11 cellular contexts compared by ENCODE assay signal in genomic region chr2:143258126-143258892, GRCh38.
DNase-seq lines count a peak whose midpoint lies in the region; ATAC-seq, FAIRE-seq and TF ChIP-seq lines count a peak whose summit lies in the region.
"Had no signal": no experiment of that assay in that cellular context is flagged by ENCODE, and none has a peak within 500 bp of the region (broad histone marks: within the 10 kb centered on the region; RNA-seq: fewer than 3 reads in every experiment).

No MANE protein-coding gene starts in this region.

- TF ChIP-seq CTCF in endothelial cell of umbilical vein (IDR thresholded peaks at IDR 0.05; ENCODE audit: extremely low read depth in 1 of 2, insufficient read depth in 1 of 2, low read depth in 1 of 2, low read length in 2 of 2) = no peak

- H3K9me1 ChIP-seq in endothelial cell of umbilical vein (replicated peaks; ENCODE audit: control insufficient read depth, extremely low read depth, insufficient read depth, low read length) = no peaks in the 10 kb centered on the region

- POLR2A ChIA-PET in endothelial cell of umbilical vein (lab: Charles Lee) = no interaction called here

- H3K36me3 ChIP-seq in endothelial cell of umbilical vein (ENCODE audit: control insufficient read depth in 2 of 2, extremely low read depth in 1 of 2, insufficient read depth in 2 of 2, low read length in 2 of 2) = no peaks in the 10 kb centered on the region

- no peaks in the 10 kb centered on the region for H3K9me3 Mint-ChIP-seq in stimulated activated naive CD8-positive, alpha-beta T cell treated with anti-CD3 and anti-CD28 coated beads, Interleukin-15, Interleukin-2, amounts not matched to agents 100 ng/mL and 50 ng/mL, for 24 hours

- BruUV-seq in endothelial cell of umbilical vein (replicated peaks; lab: Mats Ljungman, UMichigan) = no TSS peak

- dilution Hi-C loops in endothelial cell of umbilical vein (cut with MboI; ENCODE audit: extremely low pct_ligation_motif_present, low sequenced_read_pairs) = no loop called here

- peaks cover 90% of the 10 kb centered on the region for H3K4me1 Mint-ChIP-seq in stimulated activated naive CD8-positive, alpha-beta T cell treated with anti-CD3 and anti-CD28 coated beads, Interleukin-15, Interleukin-2, amounts not matched to agents 100 ng/mL and 50 ng/mL, for 24 hours (ENCODE audit: low read depth)
- peaks cover 40% of the 10 kb centered on the region for H3K4me1 Mint-ChIP-seq in T-helper 17 cell

- H3K4me3 ChIP-seq in endothelial cell of umbilical vein (replicated peaks in 1 of 3; ENCODE audit: insufficient read depth in 1 of 3, low read depth in 1 of 3, low read length in 3 of 3) = no peak overlapping the region

- peak overlapping the region; percentile 92 for H3K27ac Mint-ChIP-seq in stimulated activated naive CD8-positive, alpha-beta T cell treated with anti-CD3 and anti-CD28 coated beads, Interleukin-15, Interleukin-2, amounts not matched to agents 100 ng/mL and 50 ng/mL, for 24 hours
- H3K27ac Mint-ChIP-seq in T-helper 17 cell = peak overlapping the region; percentile 98

- CTCF ChIA-PET in endothelial cell of umbilical vein (lab: Charles Lee) = interaction anchor here (0.8 to 7.6 kb wide), 30 partner anchors 7 to 269 kb away, joined by 3 to 122 read pairs (median 7); no protein-coding TSS in a partner anchor

- peak overlapping the region; percentile 1 for H3K4me2 ChIP-seq in endothelial cell of umbilical vein (ENCODE audit: insufficient read depth, low read length)

- H4K20me1 ChIP-seq in endothelial cell of umbilical vein (replicated peaks; ENCODE audit: control insufficient read depth, extremely low read depth, insufficient read depth, low read length) = no peaks in the 10 kb centered on the region

- DNase-seq in stimulated activated naive CD8-positive, alpha-beta T cell treated with anti-CD3 and anti-CD28 coated beads, Interleukin-15, Interleukin-2, amounts not matched to agents 100 U/mL and 50 U/mL, for 24 hours = no peak
- no peak for DNase-seq in T-helper 17 cell
- no peak for DNase-seq in endothelial cell of umbilical vein (ENCODE audit: low read depth, low spot score)
- DNase-seq: activated gamma-delta T cell, foreskin keratinocyte, NCI-H345 had no signal

- no peak overlapping the region for H3K27ac ChIP-seq in endothelial cell of umbilical vein (ENCODE audit: insufficient read depth, low read depth, low read length)
- H3K27ac ChIP-seq: foreskin keratinocyte had no signal

- H3K36me3 Mint-ChIP-seq in stimulated activated naive CD8-positive, alpha-beta T cell treated with anti-CD3 and anti-CD28 coated beads, Interleukin-15, Interleukin-2, amounts not matched to agents 100 ng/mL and 50 ng/mL, for 24 hours (ENCODE audit: low read depth) = peaks cover 9% of the 10 kb centered on the region
- H3K36me3 Mint-ChIP-seq in T-helper 17 cell (ENCODE audit: low read depth) = no peaks in the 10 kb centered on the region

- FAIRE-seq in endothelial cell of umbilical vein (lab: Jason Lieb, UNC) = peak; percentile 53

- H3K9ac ChIP-seq in endothelial cell of umbilical vein (replicated peaks; ENCODE audit: extremely low read depth, insufficient read depth, low read length) = no peak overlapping the region

- no peaks in the 10 kb centered on the region for H3K79me2 ChIP-seq in endothelial cell of umbilical vein (ENCODE audit: control insufficient read depth, insufficient read depth, low read length)

- H3K27me3 Mint-ChIP-seq in stimulated activated naive CD8-positive, alpha-beta T cell treated with anti-CD3 and anti-CD28 coated beads, Interleukin-15, Interleukin-2, amounts not matched to agents 100 ng/mL and 50 ng/mL, for 24 hours = no peaks in the 10 kb centered on the region
- H3K27me3 Mint-ChIP-seq in T-helper 17 cell = no peaks in the 10 kb centered on the region

- no peak overlapping the region for H2AFZ ChIP-seq in endothelial cell of umbilical vein (ENCODE audit: low read depth, low read length)

- H3K4me3 Mint-ChIP-seq in stimulated activated naive CD8-positive, alpha-beta T cell treated with anti-CD3 and anti-CD28 coated beads, Interleukin-15, Interleukin-2, amounts not matched to agents 100 ng/mL and 50 ng/mL, for 24 hours = peak overlapping the region; percentile 72
- H3K4me3 Mint-ChIP-seq in T-helper 17 cell = peak overlapping the region; percentile 91

- no peak for TF ChIP-seq POLR2A in endothelial cell of umbilical vein (IDR thresholded peaks at IDR 0.05; ENCODE audit: low read depth, low read length)

- no peaks in the 10 kb centered on the region for H3K27me3 ChIP-seq in endothelial cell of umbilical vein (ENCODE audit: control insufficient read depth in 2 of 2, insufficient read depth in 2 of 2, low read length in 2 of 2)
- H3K27me3 ChIP-seq: foreskin keratinocyte had no signal

- peaks cover 12% of the 10 kb centered on the region for H3K4me1 ChIP-seq in endothelial cell of umbilical vein (ENCODE audit: control insufficient read depth, extremely low read depth, insufficient read depth, low read length)
- H3K4me1 ChIP-seq: foreskin keratinocyte had no signal

- no peak for ATAC-seq in stimulated activated naive CD8-positive, alpha-beta T cell treated with anti-CD3 and anti-CD28 coated beads, Interleukin-15, Interleukin-2, amounts not matched to agents 100 U/mL and 50 U/mL, for 24 hours
- ATAC-seq in T-helper 17 cell (peak; percentile 66), HG02798 (IDR thresholded peaks at IDR 0.05; ENCODE audit: poor library complexity, unreplicated experiment) (no peak), HG02642 (IDR thresholded peaks at IDR 0.05; ENCODE audit: poor library complexity, unreplicated experiment) (no peak), HG03025 (IDR thresholded peaks at IDR 0.05; ENCODE audit: low FRiP score, unreplicated experiment) (no peak), HG03469 (IDR thresholded peaks at IDR 0.05; ENCODE audit: unreplicated experiment) (no peak)
- ATAC-seq: foreskin keratinocyte had no signal

- intact Hi-C loops in endothelial cell of umbilical vein (cut with micrococcal nuclease) = no loop called here

- H3K9me3 ChIP-seq in T-helper 17 cell (ENCODE audit: control insufficient read depth, low read length, poor library complexity, severe bottlenecking) (no peaks in the 10 kb centered on the region), endothelial cell of umbilical vein (replicated peaks; ENCODE audit: control insufficient read depth, insufficient read depth, low read length) (no peaks in the 10 kb centered on the region)

TF ChIP-seq in endothelial cell of umbilical vein, 7 proteins besides CTCF, POLR2A, EP300 and RAD21:
- TF ChIP-seq GATA2 (IDR thresholded peaks at IDR 0.05; ENCODE audit: insufficient read depth, insufficient read length, low read depth, low read length) (peak; percentile 27), POLR2AphosphoS5 (IDR thresholded peaks at IDR 0.05; ENCODE audit: insufficient read depth, low read depth, low read length) (no peak)
TF ChIP-seq in endothelial cell of umbilical vein: peak in this region for 1.
